Comparison of ENCODE assay signal across 8 cellular contexts in the genomic region with DNA sequence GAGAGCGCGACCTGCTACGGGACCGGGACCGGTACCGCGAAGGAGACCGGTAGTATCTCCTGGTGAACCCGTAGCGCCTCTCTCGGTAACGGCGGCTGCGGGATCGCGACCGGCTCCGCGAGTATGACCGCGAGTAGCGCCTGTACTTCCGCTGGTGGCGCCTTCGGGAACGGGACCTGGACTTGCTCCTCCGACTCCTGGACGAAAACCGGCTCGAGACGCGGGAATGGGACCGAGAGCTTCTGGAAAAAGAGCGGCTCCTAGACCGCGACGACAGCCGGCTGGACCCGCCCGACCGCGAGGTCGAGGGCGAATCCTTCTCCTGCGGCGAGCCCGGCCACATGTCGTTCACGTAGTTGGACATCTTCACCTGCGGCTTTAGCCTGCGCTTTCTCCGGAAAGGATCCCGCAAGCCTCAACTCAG. TPM values are rescaled to one million over a fixed set of nuclear protein-coding genes. Genes with fewer than 3 reads are reported as not detected.
A peak's percentile ranks its signal among the peaks of the same experiment; 100 is the strongest.
DNase-seq lines count a peak whose midpoint lies in the region; ATAC-seq, FAIRE-seq and TF ChIP-seq lines count a peak whose summit lies in the region.

No MANE protein-coding gene starts in this region.

- H3K4me3 ChIP-seq in SU-DHL-6 (ENCODE audit: insufficient read depth, low read length, poor library complexity, severe bottlenecking) (peak overlapping the region; percentile 87), duodenal mucosa (ENCODE audit: low read depth in 1 of 2, low read length in 2 of 2) (peak overlapping the region; percentile 87 to 98), aorta (ENCODE audit: low read length in 2 of 2) (peak overlapping the region; percentile 21 to 74)

- H3K9ac ChIP-seq in SU-DHL-6 (ENCODE audit: low read length) (peak overlapping the region; percentile 89), duodenal mucosa (ENCODE audit: low read depth in 1 of 2, low read length in 2 of 2) (peak overlapping the region; percentile 99)

- intact Hi-C loops in aorta (cut with DNase I) = loop anchor here in 1 of 2 donors (2.0 to 5.0 kb wide), 2 partner anchors 92 to 571 kb away; partner anchors contain the start of genes MTFR1L and TMEM50A

- peak overlapping the region; percentile 42 for H2AFZ ChIP-seq in SU-DHL-6 (ENCODE audit: low read depth, low read length, severe bottlenecking)

- peaks cover 27% of the 10 kb centered on the region for H3F3A ChIP-seq in SU-DHL-6 (ENCODE audit: insufficient read depth)

- no peaks in the 10 kb centered on the region for H3K9me2 ChIP-seq in SU-DHL-6 (replicated peaks; ENCODE audit: insufficient read depth, low read length)

- H3K4me1 ChIP-seq in duodenal mucosa (ENCODE audit: control insufficient read depth in 1 of 2, insufficient read depth in 2 of 2, low read length in 2 of 2) (peaks cover 22 to 30% of the 10 kb centered on the region in 2 donors), aorta (ENCODE audit: control insufficient read depth in 1 of 2, insufficient read depth in 2 of 2, low read length in 2 of 2) (no peaks in the 10 kb centered on the region)

- 0% methylated on average over 53 of the region's 53 CpGs for WGBS in aorta, 2 donors

- no peak for FAIRE-seq in GM19239 (lab: Jason Lieb, UNC)

- H3K9me3 ChIP-seq in SU-DHL-6 (ENCODE audit: insufficient read depth, low read length) (no peaks in the 10 kb centered on the region), duodenal mucosa (ENCODE audit: control insufficient read depth in 1 of 2, low read length in 2 of 2) (no peaks in the 10 kb centered on the region), aorta (ENCODE audit: control insufficient read depth, low read length) (no peaks in the 10 kb centered on the region)

- H3K27ac ChIP-seq in SU-DHL-6 (ENCODE audit: low read depth, low read length) = peak overlapping the region; percentile 84
- H3K27ac ChIP-seq in duodenal mucosa (ENCODE audit: low read depth, low read length) = peak overlapping the region; percentile 100
- peak overlapping the region in 1 of 2 donors; percentile 86 for H3K27ac ChIP-seq in aorta (ENCODE audit: low read depth in 1 of 2, low read length in 2 of 2)

- H3K36me3 ChIP-seq in SU-DHL-6 (ENCODE audit: low read length) (peaks cover 31% of the 10 kb centered on the region), duodenal mucosa (ENCODE audit: control insufficient read depth in 1 of 2, insufficient read depth in 2 of 2, low read length in 2 of 2) (peaks cover 23 to 43% of the 10 kb centered on the region in 2 donors), aorta (ENCODE audit: control insufficient read depth in 1 of 2, insufficient read depth in 2 of 2, low read length in 1 of 2) (peaks cover 0 to 3% of the 10 kb centered on the region in 2 donors)

- TF ChIP-seq CTCF in SU-DHL-6 (IDR thresholded peaks at IDR 0.05; ENCODE audit: insufficient read depth, low read length, poor library complexity, severe bottlenecking) (no peak), GM13976 (IDR thresholded peaks at IDR 0.05; ENCODE audit: borderline replicate concordance, control extremely low read depth, extremely low read depth, insufficient read depth, missing control alignments) (no peak)

- H4K20me1 ChIP-seq in SU-DHL-6 (ENCODE audit: low read depth, low read length) = peaks cover 16% of the 10 kb centered on the region

- peak overlapping the region; percentile 63 for H3K4me2 ChIP-seq in SU-DHL-6 (ENCODE audit: low read depth, low read length, poor library complexity, severe bottlenecking)

- in situ Hi-C loops in GM13976 (cut with MboI; ENCODE audit: low sequenced_read_pairs, unreplicated experiment) = loop anchor here (10.0 kb wide), 1 partner anchor 98 kb away; no protein-coding TSS in a partner anchor

- no peaks in the 10 kb centered on the region for H3K27me3 ChIP-seq in SU-DHL-6 (ENCODE audit: low read length)
- no peaks in the 10 kb centered on the region for H3K27me3 ChIP-seq in duodenal mucosa (ENCODE audit: control insufficient read depth in 1 of 2, insufficient read depth in 2 of 2, low read length in 2 of 2)
- no peaks in the 10 kb centered on the region for H3K27me3 ChIP-seq in aorta (ENCODE audit: control insufficient read depth in 1 of 2, insufficient read depth in 2 of 2, low read length in 1 of 2)

- DNase-seq in GM03348 (ENCODE audit: low spot score) (peak; percentile 29), myocyte (ENCODE audit: low read depth) (peak; percentile 60), aorta (peak in 1 of 2 donors; percentile 64), GM19239 (ENCODE audit: insufficient read length, low spot score) (no peak), GM13976 (ENCODE audit: low spot score) (no peak)

- ATAC-seq in HG02610 (IDR thresholded peaks at IDR 0.05; ENCODE audit: unreplicated experiment) = peak; percentile 6
- peak; percentile 10 for ATAC-seq in aorta (ENCODE audit: low FRiP score)

- H3K79me2 ChIP-seq in SU-DHL-6 (ENCODE audit: insufficient read depth, low read length) = peaks cover 25% of the 10 kb centered on the region

RNA-seq across cellular contexts. Expression of gene RSRP1, which starts 0.6 kb away (rescaled TPM):
- 83.7 and 87.6 TPM in 2 replicates for total RNA-seq in myocyte
- 42.5 TPM for polyA plus RNA-seq in myocyte (2012)
- 100 to 1,000 TPM; 103 to 172 TPM for total RNA-seq in aorta
- 100 to 1,000 TPM in 1 of 2 donors, 10 to 100 TPM in 1; 60.1 to 217 TPM for polyA plus RNA-seq in aorta

RNA-seq across cellular contexts. Expression of gene SYF2, which starts 14.3 kb away (rescaled TPM):
- total RNA-seq in myocyte (38.5 and 56.1 TPM in 2 replicates), aorta (10 to 100 TPM; 43.0 to 46.1 TPM)
- 31.1 TPM for polyA plus RNA-seq in myocyte (2012)
- polyA plus RNA-seq in aorta = 100 to 1,000 TPM; 103 to 142 TPM

RNA-seq across cellular contexts. Expression of gene RHD, which starts 25.7 kb away (rescaled TPM):
- total RNA-seq in myocyte (not detected in 2 replicates), aorta (not detected)
- polyA plus RNA-seq in myocyte (2012) = not detected
- polyA plus RNA-seq in aorta = not detected

Comparison
In these comparisons a context has a peak if more than half of its experiments do, and no peak if none do; other contexts are left out.
1. DNase-seq: peak in GM03348 (single experiment) and myocyte (single experiment); none in GM19239 (single experiment) and GM13976 (single experiment).
2. Peak in every context shown above with its lines, with median percentiles within 50 percentile points of each other: H3K4me3 ChIP-seq.